ENCODE assay signal across 30 cellular contexts in the genomic region with DNA sequence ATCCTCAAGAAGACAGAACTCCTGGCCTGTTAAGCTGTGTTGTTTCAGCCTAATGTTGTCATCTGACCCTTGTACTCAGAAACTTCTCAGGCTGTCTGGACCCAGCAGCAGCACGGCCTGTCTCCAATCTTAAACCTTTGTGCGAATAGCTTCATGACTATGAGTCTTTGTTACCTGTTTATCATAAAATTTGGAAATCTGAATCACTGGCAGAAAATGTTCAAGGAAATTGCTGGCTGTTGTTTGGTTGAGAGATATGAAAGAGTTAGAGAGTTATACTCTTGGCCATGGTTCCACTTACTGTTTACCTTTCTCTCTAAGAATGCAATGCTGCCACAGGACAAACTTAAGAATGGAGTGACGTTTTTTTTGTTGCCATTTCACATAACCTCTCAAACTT. TPM values are rescaled to one million over a fixed set of nuclear protein-coding genes. Genes with fewer than 3 reads are reported as not detected.
DNase-seq lines count a peak whose midpoint lies in the region; ATAC-seq and TF ChIP-seq lines count a peak whose summit lies in the region.
"Had no signal": no experiment of that assay in that cellular context is flagged by ENCODE, and none has a peak within 500 bp of the region (broad histone marks: within the 10 kb centered on the region; RNA-seq: fewer than 3 reads in every experiment).

No MANE protein-coding gene starts in this region.

- TF ChIP-seq CTCF in choroid plexus epithelial cell (conservative IDR thresholded peaks at IDR 0.05; ENCODE audit: low read depth, low read length): no peak
- no peak for TF ChIP-seq CTCF in lung (IDR thresholded peaks at IDR 0.05; ENCODE audit: control extremely low read depth, extremely low read depth)
- no peak for TF ChIP-seq CTCF in sigmoid colon (IDR thresholded peaks at IDR 0.05)

- intact Hi-C loops in sigmoid colon (cut with DNase I): no loop called here

- peak in 1 of 4 donors; percentile 9 for TF ChIP-seq EP300 in sigmoid colon (IDR thresholded peaks at IDR 0.05)

- ATAC-seq in lung (ENCODE audit: insufficient read depth, low FRiP score): peak; percentile 48
- ATAC-seq: A549; activated CD4-positive, CD25-positive, alpha-beta regulatory T cell treated with anti-CD3 and anti-CD28 coated beads, Interleukin-2, amount 50 U/mL, for 24 hours; activated naive CD8-positive, alpha-beta T cell treated with anti-CD3 and anti-CD28 coated beads, Interleukin-2, amount 50 U/mL, for 24 hours; activated T-cell treated with anti-CD3 and anti-CD28 coated beads, Interleukin-2, amount 50 U/mL, for 72 hours; gastroesophageal sphincter; naive thymus-derived CD4-positive, alpha-beta T cell; Right ventricle myocardium inferior; SK-N-SH treated with all-trans-retinoic acid at 6 μM for 48 hours; stimulated activated memory B cell treated with anti-CD40 and anti-IgM and Interleukin-4, amounts not matched to agents 10 μg/mL and 1 μg/mL and 100 μg/mL, for 72 hours had no signal

- TF ChIP-seq POLR2A in sigmoid colon (IDR thresholded peaks at IDR 0.05): no peak

- no peak overlapping the region for H3K27ac ChIP-seq in lung (ENCODE audit: low read depth in 1 of 2, low read length in 1 of 2)
- peak overlapping the region in 3 of 4 donors; percentile 57 to 69 (median 62) for H3K27ac ChIP-seq in sigmoid colon
- no peak overlapping the region for H3K27ac ChIP-seq in effector memory CD4-positive, alpha-beta T cell (ENCODE audit: insufficient read depth, low read length, poor library complexity, severe bottlenecking)
- H3K27ac ChIP-seq: A549, dorsolateral prefrontal cortex, gastroesophageal sphincter, GM23248, vagina had no signal

- H3K36me3 ChIP-seq in lung (ENCODE audit: control insufficient read depth in 2 of 2, insufficient read depth in 2 of 2, low read length in 2 of 2): no peaks in the 10 kb centered on the region
- no peaks in the 10 kb centered on the region for H3K36me3 ChIP-seq in sigmoid colon
- H3K36me3 ChIP-seq in effector memory CD4-positive, alpha-beta T cell (ENCODE audit: control insufficient read depth, insufficient read depth, low read length): no peaks in the 10 kb centered on the region
- H3K36me3 ChIP-seq: gastroesophageal sphincter, vagina had no signal

- H3K4me3 ChIP-seq in choroid plexus epithelial cell (ENCODE audit: low read depth, low read length) (no peak overlapping the region), lung (no peak overlapping the region), sigmoid colon (no peak overlapping the region)
- no peak overlapping the region for H3K4me3 ChIP-seq in effector memory CD4-positive, alpha-beta T cell (ENCODE audit: insufficient read depth, low read depth, low read length, poor library complexity, severe bottlenecking)
- H3K4me3 ChIP-seq: A549, dorsolateral prefrontal cortex, gastroesophageal sphincter, GM23248, vagina had no signal

- no peaks in the 10 kb centered on the region for H3K9me3 ChIP-seq in lung (ENCODE audit: control insufficient read depth in 2 of 2, insufficient read depth in 1 of 2, low read length in 1 of 2)
- H3K9me3 ChIP-seq in sigmoid colon: no peaks in the 10 kb centered on the region
- no peaks in the 10 kb centered on the region for H3K9me3 ChIP-seq in effector memory CD4-positive, alpha-beta T cell (ENCODE audit: control insufficient read depth, low read length)
- H3K9me3 ChIP-seq: A549, gastroesophageal sphincter, vagina had no signal

- no peaks in the 10 kb centered on the region for H3K27me3 ChIP-seq in lung (ENCODE audit: control insufficient read depth, insufficient read depth)
- no peaks in the 10 kb centered on the region for H3K27me3 ChIP-seq in sigmoid colon
- H3K27me3 ChIP-seq in effector memory CD4-positive, alpha-beta T cell (replicated peaks; ENCODE audit: control insufficient read depth, insufficient read depth, low read length, poor library complexity, severe bottlenecking): no peaks in the 10 kb centered on the region
- H3K27me3 ChIP-seq: dorsolateral prefrontal cortex, gastroesophageal sphincter, vagina had no signal

- H3K4me1 ChIP-seq in lung (ENCODE audit: control insufficient read depth in 2 of 2, insufficient read depth in 2 of 2, low read length in 2 of 2) (peaks cover 2 to 5% of the 10 kb centered on the region in 2 donors), sigmoid colon (peaks cover 0 to 20% (median 19%) of the 10 kb centered on the region in 4 donors)
- H3K4me1 ChIP-seq in effector memory CD4-positive, alpha-beta T cell (ENCODE audit: control insufficient read depth, insufficient read depth, low read length, poor library complexity, severe bottlenecking): no peaks in the 10 kb centered on the region
- H3K4me1 ChIP-seq: vagina had no signal

- DNase-seq in HuH-7 (ENCODE audit: low spot score) (peak; percentile 12), choroid plexus epithelial cell (ENCODE audit: low read depth) (peak; percentile 55), lung (ENCODE audit: low spot score) (no peak), sigmoid colon (no peak), mucosa of gallbladder (ENCODE audit: low spot score) (no peak), NCI-H187 treated with DMSO at 0.1 percent for 48 hours (lab: John Stamatoyannopoulos, UW) (no peak)
- no peak for DNase-seq in NK-92 treated with Interleukin-12 subunit alpha and Interleukin-12 subunit beta, amount 100 ng/mL, for 24 hours (lab: John Stamatoyannopoulos, UW)
- no peak for DNase-seq in effector memory CD4-positive, alpha-beta T cell
- DNase-seq: activated CD4-positive, alpha-beta T cell treated with anti-CD3 and anti-CD28 coated beads, Interleukin-2, amount 50 U/mL, for 4 hours; activated naive CD4-positive, alpha-beta T cell; activated naive CD8-positive, alpha-beta T cell treated with anti-CD3 and anti-CD28 coated beads, Interleukin-2, amount 50 U/mL, for 24 hours; activated T-cell treated with anti-CD3 and anti-CD28 coated beads, Interleukin-2, amount 50 U/mL, for 72 hours; CD4-positive, CD25-positive, alpha-beta regulatory T cell; dorsolateral prefrontal cortex; GM23248; mesendoderm; naive thymus-derived CD4-positive, alpha-beta T cell; NCI-H1105; NCI-H2029 treated with DMSO at 0.1 percent for 48 hours; NCI-H2227 treated with DMSO at 0.1 percent for 48 hours; NCI-H526; occipital lobe; T-helper 2 cell had no signal

- WGBS in lung, 2 donors: 64 to 78% methylated on average over 3 of the region's 3 CpGs
- 18 to 68% methylated on average over 3 of the region's 3 CpGs for WGBS in sigmoid colon, 2 donors

RNA-seq across cellular contexts. Expression of a gene that starts 59.6 kb away (rescaled TPM):
- 10 to 100 TPM; 38.3 to 43.8 TPM for total RNA-seq in lung
- 10 to 100 TPM; 15.7 to 19.8 TPM for polyA plus RNA-seq in lung
- total RNA-seq in sigmoid colon: 10 to 100 TPM in 3 of 4 donors, 1 to 10 TPM in 1; 7.2 to 15.0 (median 11.6) TPM
- 10 to 100 TPM in 2 of 3 donors, 1 to 10 TPM in 1; 9.6 to 36.1 (median 13.4) TPM for polyA plus RNA-seq in sigmoid colon
- 12.9 TPM for total RNA-seq in mucosa of gallbladder

Comparison
In these comparisons a context has a peak if more than half of its experiments do, and no peak if none do; other contexts are left out.
1. DNase-seq: peak in HuH-7 (single experiment) and choroid plexus epithelial cell (single experiment); none in lung (single experiment), sigmoid colon (single experiment), NK-92 treated with Interleukin-12 subunit alpha and Interleukin-12 subunit beta, amount 100 ng/mL, for 24 hours (single experiment), effector memory CD4-positive, alpha-beta T cell (0 of 3), mucosa of gallbladder (single experiment) and NCI-H187 treated with DMSO at 0.1 percent for 48 hours (single experiment).
2. H3K27ac ChIP-seq: peak in sigmoid colon (3 of 4); none in lung (0 of 2) and effector memory CD4-positive, alpha-beta T cell (single experiment).